ENCODE assay signal across 13 cellular contexts in genomic region chr2:10135296-10136089, GRCh38. TPM values are rescaled to one million over a fixed set of nuclear protein-coding genes. Genes with fewer than 3 reads are reported as not detected.
DNase-seq lines count a peak whose midpoint lies in the region; ATAC-seq and TF ChIP-seq lines count a peak whose summit lies in the region.
"Had no signal": no experiment of that assay in that cellular context is flagged by ENCODE, and none has a peak within 500 bp of the region (broad histone marks: within the 10 kb centered on the region; RNA-seq: fewer than 3 reads in every experiment).

No MANE protein-coding gene starts in this region.

- in situ Hi-C loops in GM23248 (cut with MboI): loop anchor here (10.0 kb wide), 1 partner anchor 279 kb away; no protein-coding TSS in a partner anchor

- H3F3A ChIP-seq in GM23248 (ENCODE audit: insufficient read depth): peaks cover 3% of the 10 kb centered on the region

- H3K27ac ChIP-seq in GM23248: no peak overlapping the region
- peak overlapping the region; percentile 22 for H3K27ac ChIP-seq in RWPE2 (ENCODE audit: poor library complexity, severe bottlenecking)
- H3K27ac ChIP-seq in upper lobe of right lung: no peak overlapping the region
- H3K27ac ChIP-seq: pancreas had no signal

- H3K4me2 ChIP-seq in GM23248 (ENCODE audit: unreplicated experiment): no peak overlapping the region

- ATAC-seq in RWPE2 (ENCODE audit: low read depth) (peak; percentile 17), HG03469 (IDR thresholded peaks at IDR 0.05; ENCODE audit: unreplicated experiment) (no peak), upper lobe of right lung (no peak)
- ATAC-seq: pancreas had no signal

- no peaks in the 10 kb centered on the region for H3K9me2 ChIP-seq in GM23248 (ENCODE audit: insufficient read depth)

- no peak for TF ChIP-seq CTCF in RWPE2 (IDR thresholded peaks at IDR 0.05; ENCODE audit: poor library complexity, severe bottlenecking)
- TF ChIP-seq CTCF in upper lobe of right lung (IDR thresholded peaks at IDR 0.05): no peak

- intact Hi-C loops in upper lobe of right lung (cut with DNase I): no loop called here

- H3K9ac ChIP-seq in GM23248: no peak overlapping the region

- no peaks in the 10 kb centered on the region for H3K79me2 ChIP-seq in GM23248 (ENCODE audit: insufficient read depth)

- DNase-seq in NCI-H146 (lab: John Stamatoyannopoulos, UW) (peak; percentile 8), NCI-H146 treated with DMSO at 0.1 percent for 48 hours (lab: John Stamatoyannopoulos, UW; ENCODE audit: unreplicated experiment) (no peak), GM23248 (peak; percentile 86), RWPE2 (ENCODE audit: low spot score) (no peak), foreskin melanocyte (peak; percentile 49), upper lobe of right lung (no peak)
- no peak for DNase-seq in stimulated activated CD4-positive, alpha-beta T cell treated with anti-CD3 and anti-CD28 coated beads, Interleukin-15, amount 100 ng/mL, for 24 hours
- DNase-seq: effector memory CD4-positive, alpha-beta T cell; islet precursor cell; SIG-M5 had no signal

- no peaks in the 10 kb centered on the region for H3K36me3 ChIP-seq in GM23248 (ENCODE audit: low read depth)
- peaks cover 28% of the 10 kb centered on the region for H3K36me3 ChIP-seq in RWPE2 (ENCODE audit: low read depth)
- H3K36me3 ChIP-seq in upper lobe of right lung: no peaks in the 10 kb centered on the region
- H3K36me3 ChIP-seq: pancreas had no signal

- no peaks in the 10 kb centered on the region for H3K27me3 ChIP-seq in GM23248 (replicated peaks; ENCODE audit: insufficient read depth)
- H3K27me3 ChIP-seq in RWPE2 (ENCODE audit: insufficient read depth, poor library complexity, severe bottlenecking): no peaks in the 10 kb centered on the region
- no peaks in the 10 kb centered on the region for H3K27me3 ChIP-seq in upper lobe of right lung
- H3K27me3 ChIP-seq: pancreas had no signal

- H4K20me1 ChIP-seq in GM23248 (ENCODE audit: insufficient read depth): no peaks in the 10 kb centered on the region

- H2AFZ ChIP-seq in GM23248: no peak overlapping the region

- 80 to 83% methylated on average over 9 of the region's 9 CpGs for WGBS in GM23248 (ENCODE audit: low coverage in 1 of 2, low lambda C conversion rate in 2 of 2, missing lambda C conversion rate in 2 of 2), 2 experiments

- H3K9me3 ChIP-seq in GM23248 (ENCODE audit: low read depth) (no peaks in the 10 kb centered on the region), RWPE2 (ENCODE audit: severe bottlenecking) (no peaks in the 10 kb centered on the region), upper lobe of right lung (no peaks in the 10 kb centered on the region)
- H3K9me3 ChIP-seq: HAP-1, pancreas had no signal

- H3K4me3 ChIP-seq in GM23248 (no peak overlapping the region), RWPE2 (ENCODE audit: severe bottlenecking) (no peak overlapping the region), upper lobe of right lung (no peak overlapping the region)
- H3K4me3 ChIP-seq: HAP-1, pancreas had no signal

- H3K4me1 ChIP-seq in GM23248 (ENCODE audit: insufficient read depth) (no peaks in the 10 kb centered on the region), RWPE2 (ENCODE audit: insufficient read depth, poor library complexity, severe bottlenecking) (peaks cover 18% of the 10 kb centered on the region), upper lobe of right lung (no peaks in the 10 kb centered on the region)
- H3K4me1 ChIP-seq: pancreas had no signal

RNA-seq across cellular contexts. Expression of gene RRM2, which starts 13.0 kb away (rescaled TPM):
- 17.6 and 23.5 TPM in 2 replicates for total RNA-seq in GM23248 (2014; rRNA removed; shearing (Covaris generic))
- polyA plus RNA-seq in GM23248 (2016; fragmentation: Nextera tagmentation; extraction: Ambion mirVana): 79.2 and 79.3 TPM in 2 replicates
- total RNA-seq in upper lobe of right lung: 2.3 TPM

RNA-seq across cellular contexts. Expression of gene CYS1, which starts 55.3 kb away (rescaled TPM):
- total RNA-seq in GM23248 (2014; rRNA removed; shearing (Covaris generic)): 6.1 and 7.1 TPM in 2 replicates
- 2.8 and 3.1 TPM in 2 replicates for polyA plus RNA-seq in GM23248 (2016; fragmentation: Nextera tagmentation; extraction: Ambion mirVana)
- total RNA-seq in upper lobe of right lung: 4.5 TPM

Comparison
In these comparisons a context has a peak if more than half of its experiments do, and no peak if none do; other contexts are left out.
1. DNase-seq: peak in NCI-H146 (single experiment), GM23248 (single experiment) and foreskin melanocyte (single experiment); none in NCI-H146 treated with DMSO at 0.1 percent for 48 hours (single experiment), RWPE2 (single experiment), upper lobe of right lung (single experiment) and stimulated activated CD4-positive, alpha-beta T cell treated with anti-CD3 and anti-CD28 coated beads, Interleukin-15, amount 100 ng/mL, for 24 hours (single experiment).